ENCODE assay signal across 19 cellular contexts in genomic region chr9:128833696-128834095, GRCh38. TPM values are rescaled to one million over a fixed set of nuclear protein-coding genes. Genes with fewer than 3 reads are reported as not detected.
A peak's percentile ranks its signal among the peaks of the same experiment; 100 is the strongest.
DNase-seq lines count a peak whose midpoint lies in the region; ATAC-seq, FAIRE-seq and TF ChIP-seq lines count a peak whose summit lies in the region.
"Had no signal": no experiment of that assay in that cellular context is flagged by ENCODE, and none has a peak within 500 bp of the region (broad histone marks: within the 10 kb centered on the region; RNA-seq: fewer than 3 reads in every experiment).

No MANE protein-coding gene starts in this region.

- TF ChIP-seq POLR2A in breast epithelium (IDR thresholded peaks at IDR 0.05), result no peak

- POLR2A ChIA-PET in MCF 10A (lab: Yijun Ruan, JAX), result no interaction called here
- POLR2A ChIA-PET in RWPE1 (lab: Yijun Ruan, JAX; ENCODE audit: low non-redundant PET), result no interaction called here

- peaks cover 5% of the 10 kb centered on the region for H3K4me1 Mint-ChIP-seq in MCF 10A (ENCODE audit: insufficient read depth, unreplicated experiment)
- peaks cover 12% of the 10 kb centered on the region for H3K4me1 Mint-ChIP-seq in activated CD8-positive, alpha-beta memory T cell treated with anti-CD3 and anti-CD28 coated beads, Interleukin-2, amount 10 ng/mL, durations not matched to agents 7 days and 5 days

- H3K27ac ChIP-seq in breast epithelium (no peak overlapping the region), RWPE1 (peak overlapping the region; percentile 18), kidney (ENCODE audit: low read depth in 2 of 2, low read length in 2 of 2) (no peak overlapping the region)
- H3K27ac ChIP-seq: HL-60 had no signal

- H3K27me3 Mint-ChIP-seq in MCF 10A (ENCODE audit: insufficient read depth, unreplicated experiment), result no peaks in the 10 kb centered on the region
- no peaks in the 10 kb centered on the region for H3K27me3 Mint-ChIP-seq in activated CD8-positive, alpha-beta memory T cell treated with anti-CD3 and anti-CD28 coated beads, Interleukin-2, amount 10 ng/mL, durations not matched to agents 7 days and 5 days
- H3K27me3 Mint-ChIP-seq: CD4-positive, CD25-positive, alpha-beta regulatory T cell had no signal

- H3K9ac ChIP-seq in kidney (ENCODE audit: low read length in 2 of 2), result no peak overlapping the region

- H3K27me3 ChIP-seq in breast epithelium, result no peaks in the 10 kb centered on the region
- H3K27me3 ChIP-seq: BE2C had no signal

- no peak overlapping the region for H3K4me3 Mint-ChIP-seq in MCF 10A (ENCODE audit: unreplicated experiment)
- H3K4me3 Mint-ChIP-seq in activated CD8-positive, alpha-beta memory T cell treated with anti-CD3 and anti-CD28 coated beads, Interleukin-2, amount 10 ng/mL, durations not matched to agents 7 days and 5 days, result no peak overlapping the region
- H3K4me3 Mint-ChIP-seq: CD4-positive, CD25-positive, alpha-beta regulatory T cell; CD8-positive, alpha-beta memory T cell had no signal

- DNase-seq in MCF 10A (ENCODE audit: unreplicated experiment), result no peak
- no peak for DNase-seq in breast epithelium (ENCODE audit: low spot score in 2 of 2)
- DNase-seq in AG20443 (ENCODE audit: low spot score), result peak; percentile 4
- DNase-seq in RWPE1 (ENCODE audit: low spot score), result no peak
- peak; percentile 46 for DNase-seq in kidney
- no peak for DNase-seq in activated CD8-positive, alpha-beta memory T cell treated with anti-CD3 and anti-CD28 coated beads, Interleukin-2, amount 10 ng/mL, durations not matched to agents 7 days and 5 days
- DNase-seq in GDM1 (lab: John Stamatoyannopoulos, UW), result no peak
- no peak for DNase-seq in NCI-H128 (lab: John Stamatoyannopoulos, UW; ENCODE audit: unreplicated experiment)
- DNase-seq: BE2C; C1 segment of cervical spinal cord; Caco-2; CD4-positive, CD25-positive, alpha-beta regulatory T cell; CD8-positive, alpha-beta memory T cell; IMR-90 had no signal

- H3K9me3 ChIP-seq in breast epithelium (no peaks in the 10 kb centered on the region), kidney (ENCODE audit: control insufficient read depth in 1 of 2, low read length in 2 of 2) (no peaks in the 10 kb centered on the region)
- H3K9me3 ChIP-seq: BE2C, Caco-2, HAP-1 had no signal

- intact Hi-C loops in MCF 10A (cut with micrococcal nuclease) (no loop called here), breast epithelium (cut with DNase I; ENCODE audit: low total_unique reads) (no loop called here), kidney (cut with DNase I) (no loop called here)

- no peak for TF ChIP-seq CTCF in MCF 10A (IDR thresholded peaks at IDR 0.05; ENCODE audit: unreplicated experiment)
- TF ChIP-seq CTCF in breast epithelium (IDR thresholded peaks at IDR 0.05), result no peak
- no peak for TF ChIP-seq CTCF in RWPE1 (conservative IDR thresholded peaks at IDR 0.05; ENCODE audit: low read depth)
- no peak for TF ChIP-seq CTCF in kidney (IDR thresholded peaks at IDR 0.05; ENCODE audit: borderline replicate concordance, extremely low read depth, insufficient read depth)

- CTCF ChIA-PET in MCF 10A (lab: Yijun Ruan, JAX), result interaction anchor here (0.6 kb wide), 1 partner anchor 292 kb away, joined by 3 read pairs; no protein-coding TSS in a partner anchor
- CTCF ChIA-PET in RWPE1 (lab: Yijun Ruan, JAX), result no interaction called here
- CTCF ChIA-PET in activated CD8-positive, alpha-beta memory T cell treated with anti-CD3 and anti-CD28 coated beads, Interleukin-2, amount 10 ng/mL, durations not matched to agents 7 days and 5 days (lab: Charles Lee), result interaction anchor here (1.8 kb wide), 1 partner anchor 16 kb away, joined by 5 read pairs; the partner anchor contains the start of gene ENDOG

- BruUV-seq in MCF 10A (replicated peaks; lab: Mats Ljungman, UMichigan), result no TSS peak

- H3K4me1 ChIP-seq in breast epithelium, result peaks cover 1 to 4% of the 10 kb centered on the region in 2 donors
- H3K4me1 ChIP-seq in kidney (ENCODE audit: control insufficient read depth in 1 of 2, insufficient read depth in 1 of 2, low read depth in 1 of 2, low read length in 2 of 2), result peaks cover 3 to 7% of the 10 kb centered on the region in 2 donors
- H3K4me1 ChIP-seq: BE2C had no signal

- H3K27ac Mint-ChIP-seq in MCF 10A (ENCODE audit: low read depth, unreplicated experiment), result peak overlapping the region; percentile 59
- H3K27ac Mint-ChIP-seq in activated CD8-positive, alpha-beta memory T cell treated with anti-CD3 and anti-CD28 coated beads, Interleukin-2, amount 10 ng/mL, durations not matched to agents 7 days and 5 days, result no peak overlapping the region

- H3K36me3 ChIP-seq in breast epithelium, result no peaks in the 10 kb centered on the region
- H3K36me3 ChIP-seq in kidney (ENCODE audit: control insufficient read depth in 1 of 2, insufficient read depth in 2 of 2, low read length in 2 of 2), result peaks cover 0 to 4% of the 10 kb centered on the region in 2 donors
- H3K36me3 ChIP-seq: HAP-1 had no signal

- H3K4me3 ChIP-seq in breast epithelium (no peak overlapping the region), kidney (ENCODE audit: low read length in 2 of 2) (no peak overlapping the region)
- H3K4me3 ChIP-seq: HAP-1, K562 had no signal

- no peak for FAIRE-seq in kidney (lab: Jason Lieb, UNC)
- FAIRE-seq: D721Med, G401.6, K562 had no signal

- ATAC-seq in activated CD8-positive, alpha-beta memory T cell treated with anti-CD3 and anti-CD28 coated beads, Interleukin-2, amount 10 ng/mL, durations not matched to agents 7 days and 5 days, result no peak
- ATAC-seq: K562 had no signal

- no peaks in the 10 kb centered on the region for H3K9me3 Mint-ChIP-seq in MCF 10A (ENCODE audit: unreplicated experiment)
- H3K9me3 Mint-ChIP-seq in activated CD8-positive, alpha-beta memory T cell treated with anti-CD3 and anti-CD28 coated beads, Interleukin-2, amount 10 ng/mL, durations not matched to agents 7 days and 5 days (ENCODE audit: low read depth), result no peaks in the 10 kb centered on the region
- H3K9me3 Mint-ChIP-seq: CD4-positive, CD25-positive, alpha-beta regulatory T cell; CD8-positive, alpha-beta memory T cell had no signal

- peaks cover 20% of the 10 kb centered on the region for H3K36me3 Mint-ChIP-seq in MCF 10A (ENCODE audit: insufficient read depth, unreplicated experiment)
- H3K36me3 Mint-ChIP-seq in activated CD8-positive, alpha-beta memory T cell treated with anti-CD3 and anti-CD28 coated beads, Interleukin-2, amount 10 ng/mL, durations not matched to agents 7 days and 5 days, result peaks cover 10% of the 10 kb centered on the region

RNA-seq across cellular contexts. Expression of gene SPOUT1, which starts 4.1 kb away (rescaled TPM):
- total RNA-seq in MCF 10A (2022) (30.1 and 32.4 TPM in 2 replicates), breast epithelium (10 to 100 TPM; 23.0 to 40.0 (median 31.5) TPM), kidney (42.0 TPM)
- polyA plus RNA-seq in kidney (ENCODE audit: insufficient read depth, low read depth, low replicate concordance), result 56.8 TPM
- 100 to 1,000 TPM in 1 of 2 experiments, 10 to 100 TPM in 1; 83.3 to 104 TPM for total RNA-seq in activated CD8-positive, alpha-beta memory T cell treated with anti-CD3 and anti-CD28 coated beads, Interleukin-2, amount 10 ng/mL, durations not matched to agents 7 days and 5 days

RNA-seq across cellular contexts. Expression of gene ENDOG, which starts 15.4 kb away (rescaled TPM):
- total RNA-seq in MCF 10A (2022), result 18.2 and 22.0 TPM in 2 replicates
- total RNA-seq in breast epithelium, result 10 to 100 TPM; 25.6 to 39.7 (median 25.8) TPM
- 20.6 TPM for total RNA-seq in kidney
- polyA plus RNA-seq in kidney (ENCODE audit: insufficient read depth, low read depth, low replicate concordance), result 59.9 TPM
- total RNA-seq in activated CD8-positive, alpha-beta memory T cell treated with anti-CD3 and anti-CD28 coated beads, Interleukin-2, amount 10 ng/mL, durations not matched to agents 7 days and 5 days, result 10 to 100 TPM; 19.0 to 22.3 TPM

RNA-seq across cellular contexts. Expression of gene TBC1D13, which starts 46.6 kb away (rescaled TPM):
- 10.9 and 13.8 TPM in 2 replicates for total RNA-seq in MCF 10A (2022)
- 10 to 100 TPM; 14.4 to 20.0 (median 16.2) TPM for total RNA-seq in breast epithelium
- 29.0 TPM for total RNA-seq in kidney
- polyA plus RNA-seq in kidney (ENCODE audit: insufficient read depth, low read depth, low replicate concordance), result 38.5 TPM
- 10 to 100 TPM; 21.5 to 22.2 TPM for total RNA-seq in activated CD8-positive, alpha-beta memory T cell treated with anti-CD3 and anti-CD28 coated beads, Interleukin-2, amount 10 ng/mL, durations not matched to agents 7 days and 5 days

RNA-seq across cellular contexts. Expression of gene KYAT1, which starts 48.1 kb away (rescaled TPM):
- 3.8 and 5.7 TPM in 2 replicates for total RNA-seq in MCF 10A (2022)
- total RNA-seq in breast epithelium, result 1 to 10 TPM; 3.0 to 7.6 (median 7.2) TPM
- 5.1 TPM for total RNA-seq in kidney
- 17.0 TPM for polyA plus RNA-seq in kidney (ENCODE audit: insufficient read depth, low read depth, low replicate concordance)
- 10 to 100 TPM; 12.7 to 20.6 TPM for total RNA-seq in activated CD8-positive, alpha-beta memory T cell treated with anti-CD3 and anti-CD28 coated beads, Interleukin-2, amount 10 ng/mL, durations not matched to agents 7 days and 5 days

RNA-seq across cellular contexts. Expression of gene LRRC8A, which starts 48.2 kb away (rescaled TPM):
- total RNA-seq in MCF 10A (2022) (30.9 and 31.6 TPM in 2 replicates), breast epithelium (10 to 100 TPM; 26.1 to 52.7 (median 40.6) TPM), kidney (37.4 TPM)
- 18.5 TPM for polyA plus RNA-seq in kidney (ENCODE audit: insufficient read depth, low read depth, low replicate concordance)
- total RNA-seq in activated CD8-positive, alpha-beta memory T cell treated with anti-CD3 and anti-CD28 coated beads, Interleukin-2, amount 10 ng/mL, durations not matched to agents 7 days and 5 days, result 10 to 100 TPM; 25.6 to 26.7 TPM

Comparison
In these comparisons a context has a peak if more than half of its experiments do, and no peak if none do; other contexts are left out.
1. DNase-seq: peak in AG20443 (single experiment) and kidney (single experiment); none in MCF 10A (single experiment), breast epithelium (0 of 2), RWPE1 (single experiment), activated CD8-positive, alpha-beta memory T cell treated with anti-CD3 and anti-CD28 coated beads, Interleukin-2, amount 10 ng/mL, durations not matched to agents 7 days and 5 days (single experiment), GDM1 (single experiment) and NCI-H128 (single experiment).